Comparison of ENCODE assay signal across 40 cellular contexts in the genomic region with DNA sequence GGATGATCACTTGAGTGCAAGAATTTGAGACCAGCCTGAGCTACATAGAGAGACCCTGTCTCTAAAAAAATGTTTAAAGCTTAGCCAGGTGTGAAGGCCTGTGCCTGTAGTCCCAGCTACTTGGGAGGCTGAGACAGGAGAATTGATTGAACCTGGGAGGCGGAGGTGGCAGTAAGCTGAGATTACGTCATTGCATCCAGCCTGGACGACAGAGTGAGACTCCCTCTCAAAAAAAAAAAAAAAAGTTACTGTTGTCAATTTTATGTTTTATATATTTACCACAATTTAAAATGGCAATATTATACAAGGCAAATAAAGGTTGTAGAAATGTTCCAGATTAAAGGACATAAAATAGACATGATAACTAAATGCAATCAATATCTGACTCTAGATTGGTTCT. TPM values are rescaled to one million over a fixed set of nuclear protein-coding genes. Genes with fewer than 3 reads are reported as not detected.
"Had no signal": no experiment of that assay in that cellular context is flagged by ENCODE, and none has a peak within 500 bp of the region (broad histone marks: within the 10 kb centered on the region; RNA-seq: fewer than 3 reads in every experiment).

No MANE protein-coding gene starts in this region.

- H3K27me3 ChIP-seq: MG63 had no signal

- H3K4me3 ChIP-seq: MG63 had no signal

- DNase-seq: Karpas-422, Kasumi-1, MG63, MM.1S, MV-4-11, NCI-H1048, NCI-H1092, NCI-H1092 treated with DMSO at 0.1 percent for 48 hours, NCI-H1105, NCI-H1105 treated with DMSO at 0.1 percent for 48 hours, NCI-H1417, NCI-H1417 treated with DMSO at 0.1 percent for 48 hours, NCI-H1436, NCI-H1436 treated with DMSO at 0.1 percent for 48 hours, NCI-H146, NCI-H1694, NCI-H1694 treated with DMSO at 0.1 percent for 48 hours, NCI-H187, NCI-H187 treated with DMSO at 0.1 percent for 48 hours, NCI-H1930, NCI-H2029, NCI-H2029 treated with DMSO at 0.1 percent for 48 hours, NCI-H2081, NCI-H2081 treated with DMSO at 0.1 percent for 48 hours, NCI-H2107, NCI-H2171, NCI-H2171 treated with DMSO at 0.1 percent for 48 hours, NCI-H2227 treated with DMSO at 0.1 percent for 48 hours, NCI-H226, NCI-H345, NCI-H446, NCI-H446 treated with DMSO at 0.1 percent for 48 hours, NCI-H510A, NCI-H510A treated with DMSO at 0.1 percent for 48 hours, NCI-H524, NCI-H524 treated with DMSO at 0.1 percent for 48 hours had no signal

- H3K36me3 ChIP-seq: MG63 had no signal

RNA-seq across cellular contexts. Expression of a gene that starts 29.2 kb away (rescaled TPM):
- total RNA-seq: LHCN-M2, M059J, MCF 10A, NCI-H460 had no signal
